Comparison of ENCODE assay signal across 3 cellular contexts in genomic region chr1:55002686-55003085, GRCh38.
TF ChIP-seq lines count a peak whose summit lies in the region.

No MANE protein-coding gene starts in this region.

TF ChIP-seq in GM12891, 5 proteins besides CTCF, POLR2A, EP300 and RAD21:
- TF ChIP-seq POLR2AphosphoS5 (IDR thresholded peaks at IDR 0.05; ENCODE audit: low read depth, low read length), result no peak
- TF ChIP-seq TAF1 (IDR thresholded peaks at IDR 0.05; ENCODE audit: low read depth, low read length), result no peak
- no peak for TF ChIP-seq SPI1 (IDR thresholded peaks at IDR 0.05; ENCODE audit: low read depth, low read length)
TF ChIP-seq in GM12891: peak in this region for 0.

TF ChIP-seq in IMR-90, 13 proteins besides CTCF, POLR2A, EP300 and RAD21:
- no peak for TF ChIP-seq NFE2L2 (IDR thresholded peaks at IDR 0.05; ENCODE audit: low read depth, low read length)
- no peak for TF ChIP-seq MXI1 (IDR thresholded peaks at IDR 0.05; ENCODE audit: borderline replicate concordance, low read depth, low read length)
- TF ChIP-seq CEBPB (IDR thresholded peaks at IDR 0.05; ENCODE audit: low read depth, low read length), result no peak
- no peak for TF ChIP-seq BHLHE40 (IDR thresholded peaks at IDR 0.05; ENCODE audit: low read depth, low read length)
- TF ChIP-seq MAZ (IDR thresholded peaks at IDR 0.05; ENCODE audit: borderline replicate concordance, low read depth, low read length), result no peak
- TF ChIP-seq CHD1 (IDR thresholded peaks at IDR 0.05; ENCODE audit: low read depth, low read length), result no peak
TF ChIP-seq in IMR-90: peak in this region for 0.

TF ChIP-seq in H1, 55 proteins besides CTCF, POLR2A, EP300 and RAD21:
- no peak for TF ChIP-seq CHD2 (IDR thresholded peaks at IDR 0.05; ENCODE audit: low read length)
- TF ChIP-seq, protein P1, sequence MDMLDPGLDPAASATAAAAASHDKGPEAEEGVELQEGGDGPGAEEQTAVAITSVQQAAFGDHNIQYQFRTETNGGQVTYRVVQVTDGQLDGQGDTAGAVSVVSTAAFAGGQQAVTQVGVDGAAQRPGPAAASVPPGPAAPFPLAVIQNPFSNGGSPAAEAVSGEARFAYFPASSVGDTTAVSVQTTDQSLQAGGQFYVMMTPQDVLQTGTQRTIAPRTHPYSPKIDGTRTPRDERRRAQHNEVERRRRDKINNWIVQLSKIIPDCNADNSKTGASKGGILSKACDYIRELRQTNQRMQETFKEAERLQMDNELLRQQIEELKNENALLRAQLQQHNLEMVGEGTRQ (IDR thresholded peaks at IDR 0.05; ENCODE audit: low read length), result no peak
- no peak for TF ChIP-seq TBP (IDR thresholded peaks at IDR 0.05; ENCODE audit: low read depth, low read length)
- TF ChIP-seq HDAC6 (IDR thresholded peaks at IDR 0.05; ENCODE audit: low read depth, low read length), result no peak
- TF ChIP-seq, protein P2, sequence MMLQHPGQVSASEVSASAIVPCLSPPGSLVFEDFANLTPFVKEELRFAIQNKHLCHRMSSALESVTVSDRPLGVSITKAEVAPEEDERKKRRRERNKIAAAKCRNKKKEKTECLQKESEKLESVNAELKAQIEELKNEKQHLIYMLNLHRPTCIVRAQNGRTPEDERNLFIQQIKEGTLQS (IDR thresholded peaks at IDR 0.05; ENCODE audit: insufficient read depth, low read depth, low read length), result no peak
- TF ChIP-seq, protein P3, sequence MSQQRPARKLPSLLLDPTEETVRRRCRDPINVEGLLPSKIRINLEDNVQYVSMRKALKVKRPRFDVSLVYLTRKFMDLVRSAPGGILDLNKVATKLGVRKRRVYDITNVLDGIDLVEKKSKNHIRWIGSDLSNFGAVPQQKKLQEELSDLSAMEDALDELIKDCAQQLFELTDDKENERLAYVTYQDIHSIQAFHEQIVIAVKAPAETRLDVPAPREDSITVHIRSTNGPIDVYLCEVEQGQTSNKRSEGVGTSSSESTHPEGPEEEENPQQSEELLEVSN (IDR thresholded peaks at IDR 0.05), result no peak
- no peak for TF ChIP-seq SUZ12 (IDR thresholded peaks at IDR 0.05; ENCODE audit: low read length)
- no peak for TF ChIP-seq GABPA (IDR thresholded peaks at IDR 0.05; ENCODE audit: borderline replicate concordance, insufficient read depth, low read length)
- TF ChIP-seq RBBP5 (IDR thresholded peaks at IDR 0.05; ENCODE audit: borderline replicate concordance, low read depth, low read length), result no peak
- TF ChIP-seq SP2 (IDR thresholded peaks at IDR 0.05; ENCODE audit: low read length), result no peak
- TF ChIP-seq, protein P4, sequence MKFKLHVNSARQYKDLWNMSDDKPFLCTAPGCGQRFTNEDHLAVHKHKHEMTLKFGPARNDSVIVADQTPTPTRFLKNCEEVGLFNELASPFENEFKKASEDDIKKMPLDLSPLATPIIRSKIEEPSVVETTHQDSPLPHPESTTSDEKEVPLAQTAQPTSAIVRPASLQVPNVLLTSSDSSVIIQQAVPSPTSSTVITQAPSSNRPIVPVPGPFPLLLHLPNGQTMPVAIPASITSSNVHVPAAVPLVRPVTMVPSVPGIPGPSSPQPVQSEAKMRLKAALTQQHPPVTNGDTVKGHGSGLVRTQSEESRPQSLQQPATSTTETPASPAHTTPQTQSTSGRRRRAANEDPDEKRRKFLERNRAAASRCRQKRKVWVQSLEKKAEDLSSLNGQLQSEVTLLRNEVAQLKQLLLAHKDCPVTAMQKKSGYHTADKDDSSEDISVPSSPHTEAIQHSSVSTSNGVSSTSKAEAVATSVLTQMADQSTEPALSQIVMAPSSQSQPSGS (IDR thresholded peaks at IDR 0.05; ENCODE audit: low read length), result no peak
- no peak for TF ChIP-seq SRF (IDR thresholded peaks at IDR 0.05; ENCODE audit: low read depth, low read length)
- TF ChIP-seq KDM4A (IDR thresholded peaks at IDR 0.05; ENCODE audit: low read depth, low read length, severe bottlenecking), result no peak
- no peak for TF ChIP-seq RNF2 (IDR thresholded peaks at IDR 0.05; ENCODE audit: borderline replicate concordance, low read depth, low read length, missing control alignments, poor library complexity, severe bottlenecking)
- TF ChIP-seq SP4 (IDR thresholded peaks at IDR 0.05; ENCODE audit: low read length), result no peak
- TF ChIP-seq EZH2 (IDR thresholded peaks at IDR 0.05; ENCODE audit: low read depth, low read length, severe bottlenecking), result no peak
- no peak for TF ChIP-seq POLR2AphosphoS5 (IDR thresholded peaks at IDR 0.05; ENCODE audit: low read depth, low read length)
- no peak for TF ChIP-seq SIX5 (IDR thresholded peaks at IDR 0.05; ENCODE audit: low read depth, low read length)
- no peak for TF ChIP-seq SAP30 (IDR thresholded peaks at IDR 0.05; ENCODE audit: insufficient read depth, insufficient replicate concordance, low read length)
